In genomic region chr11:5390210-5390609, GRCh38 we compare ENCODE assay signal across 16 cellular contexts. TPM values are rescaled to one million over a fixed set of nuclear protein-coding genes. Genes with fewer than 3 reads are reported as not detected.
"Had no signal": no experiment of that assay in that cellular context is flagged by ENCODE, and none has a peak within 500 bp of the region (broad histone marks: within the 10 kb centered on the region; RNA-seq: fewer than 3 reads in every experiment).

No MANE protein-coding gene starts in this region.

- H3K36me3 ChIP-seq: adrenal gland, lower lobe of right lung, thyroid gland had no signal

- FAIRE-seq: urothelium cell line had no signal

- DNase-seq: activated B cell treated with CpG ODN at 0.5 μM for 24 hours; activated CD4-positive, alpha-beta T cell treated with anti-CD3 and anti-CD28 coated beads, Interleukin-2, amount 50 U/mL, for 1 hour; activated naive CD4-positive, alpha-beta T cell treated with anti-CD3 and anti-CD28 coated beads, Interleukin-2, amount 50 U/mL, for 16 hours; activated T-cell treated with anti-CD3 and anti-CD28 coated beads, Interleukin-2, amount 50 U/mL, for 1 hour; adrenal gland; caudate nucleus; cortex of kidney; effector memory CD8-positive, alpha-beta T cell; hypothalamus; lower lobe of right lung; midbrain; retina; thyroid gland had no signal

- H3K4me1 ChIP-seq: adrenal gland, lower lobe of right lung, thyroid gland had no signal

- H3K4me3 ChIP-seq: adrenal gland, lower lobe of right lung, skin epidermis, thyroid gland had no signal

- H3K27me3 ChIP-seq: adrenal gland, thyroid gland had no signal

- H3K27ac ChIP-seq: adrenal gland, lower lobe of right lung, skin epidermis, thyroid gland had no signal

- H3K9me3 ChIP-seq: adrenal gland, lower lobe of right lung, thyroid gland had no signal

RNA-seq across cellular contexts. Expression of gene OR51M1, which starts 6.6 kb away (rescaled TPM):
- total RNA-seq: activated B cell treated with CpG ODN at 0.5 μM for 24 hours, adrenal gland, lower lobe of right lung, thyroid gland had no signal
- polyA plus RNA-seq: adrenal gland, esophagus had no signal

RNA-seq across cellular contexts. Expression of gene OR51Q1, which starts 31.7 kb away (rescaled TPM):
- total RNA-seq: activated B cell treated with CpG ODN at 0.5 μM for 24 hours, adrenal gland, lower lobe of right lung, thyroid gland had no signal
- polyA plus RNA-seq: adrenal gland, esophagus had no signal

RNA-seq across cellular contexts. Expression of gene OR51B6, which starts 38.9 kb away (rescaled TPM):
- total RNA-seq: activated B cell treated with CpG ODN at 0.5 μM for 24 hours, adrenal gland, lower lobe of right lung, thyroid gland had no signal
- polyA plus RNA-seq: adrenal gland, esophagus had no signal

RNA-seq across cellular contexts. Expression of gene OR51B5, which starts 46.9 kb away (rescaled TPM):
- total RNA-seq: activated B cell treated with CpG ODN at 0.5 μM for 24 hours, lower lobe of right lung had no signal
- polyA plus RNA-seq: esophagus had no signal

RNA-seq across cellular contexts. Expression of gene OR51I1, which starts 51.1 kb away (rescaled TPM):
- total RNA-seq: activated B cell treated with CpG ODN at 0.5 μM for 24 hours had no signal
- polyA plus RNA-seq: adrenal gland, esophagus had no signal
